ENCODE assay signal across 1 cellular context in genomic region chr10:78973901-78974408, GRCh38.
TF ChIP-seq lines count a peak whose summit lies in the region.

No MANE protein-coding gene starts in this region.

TF ChIP-seq in K562, 482 proteins besides CTCF, POLR2A, EP300 and RAD21 (continued from another document):
- TF ChIP-seq, protein P1, sequence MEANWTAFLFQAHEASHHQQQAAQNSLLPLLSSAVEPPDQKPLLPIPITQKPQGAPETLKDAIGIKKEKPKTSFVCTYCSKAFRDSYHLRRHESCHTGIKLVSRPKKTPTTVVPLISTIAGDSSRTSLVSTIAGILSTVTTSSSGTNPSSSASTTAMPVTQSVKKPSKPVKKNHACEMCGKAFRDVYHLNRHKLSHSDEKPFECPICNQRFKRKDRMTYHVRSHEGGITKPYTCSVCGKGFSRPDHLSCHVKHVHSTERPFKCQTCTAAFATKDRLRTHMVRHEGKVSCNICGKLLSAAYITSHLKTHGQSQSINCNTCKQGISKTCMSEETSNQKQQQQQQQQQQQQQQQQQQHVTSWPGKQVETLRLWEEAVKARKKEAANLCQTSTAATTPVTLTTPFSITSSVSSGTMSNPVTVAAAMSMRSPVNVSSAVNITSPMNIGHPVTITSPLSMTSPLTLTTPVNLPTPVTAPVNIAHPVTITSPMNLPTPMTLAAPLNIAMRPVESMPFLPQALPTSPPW (CRISPR knock-in tag; IDR thresholded peaks at IDR 0.05) = peak; percentile 88
- TF ChIP-seq, protein P2, sequence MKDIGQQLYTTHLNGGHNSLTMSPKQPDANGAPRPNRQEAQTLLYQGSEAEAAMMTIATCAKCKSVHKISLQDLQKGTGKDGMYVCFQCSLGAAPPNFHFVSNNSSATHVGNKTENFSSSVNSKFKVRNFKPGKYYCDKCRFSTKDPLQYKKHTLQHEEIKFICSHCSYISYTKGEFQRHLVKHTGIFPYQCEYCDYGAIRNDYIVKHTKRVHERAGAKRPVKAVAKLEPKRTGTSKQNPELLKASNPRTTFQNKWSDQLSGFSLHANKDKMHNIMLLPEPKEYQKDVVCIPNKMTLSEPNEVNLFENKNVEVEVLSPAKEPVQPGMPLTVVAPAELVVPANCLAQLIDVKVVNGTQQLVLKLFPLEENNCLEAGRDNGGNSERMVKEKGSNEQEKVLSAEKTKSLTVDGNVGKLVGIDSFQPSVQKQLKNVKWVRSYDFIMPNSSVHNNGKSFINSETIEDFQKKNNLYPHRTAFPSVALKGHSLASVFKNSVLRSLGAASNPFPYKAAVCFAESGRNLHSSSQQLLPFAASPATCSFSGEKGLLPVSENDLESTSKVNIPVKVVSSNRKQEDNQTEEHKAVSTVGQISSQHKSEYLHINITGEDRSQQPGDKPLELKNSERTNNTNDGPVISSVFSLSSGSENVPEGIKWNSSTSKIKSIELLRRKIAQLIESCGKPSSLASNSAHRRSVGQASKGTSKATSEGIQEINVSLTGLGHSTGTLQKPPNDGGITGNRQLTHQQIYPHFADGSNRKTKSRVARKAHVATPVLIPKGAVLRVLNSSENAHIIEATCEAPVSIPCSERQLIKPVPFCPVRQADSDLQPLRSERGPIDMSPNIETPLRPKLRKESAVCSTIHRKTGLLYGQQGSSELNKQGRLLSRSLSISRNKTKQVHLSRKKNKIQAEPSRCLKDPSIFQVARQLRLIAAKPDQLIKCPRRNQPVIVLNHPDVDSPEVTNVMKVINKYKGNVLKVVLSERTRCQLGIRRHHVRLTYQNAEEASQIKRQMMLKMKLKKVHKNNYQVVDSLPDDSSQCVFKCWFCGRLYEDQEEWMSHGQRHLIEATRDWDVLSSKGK (CRISPR knock-in tag; IDR thresholded peaks at IDR 0.05) = no peak
- TF ChIP-seq YY1 (IDR thresholded peaks at IDR 0.05; ENCODE audit: borderline replicate concordance in 1 of 3, control insufficient read depth in 1 of 3, extremely low read depth in 1 of 3, insufficient read depth in 3 of 3, insufficient read length in 1 of 3, insufficient replicate concordance in 2 of 3, low read depth in 1 of 3, low read length in 2 of 3) (peak in 1 of 3 experiments; percentile 59), ZNF395 (CRISPR knock-in tag; IDR thresholded peaks at IDR 0.05) (peak; percentile 35; the same call in 1 of the 2 replicates), ZNF263 (CRISPR knock-in tag; IDR thresholded peaks at IDR 0.05; ENCODE audit: borderline replicate concordance) (0 out of 2 replicates have a peak, but pooled peaks have one; percentile 19), ZBTB7A (IDR thresholded peaks at IDR 0.05; ENCODE audit: borderline replicate concordance, control insufficient read depth, low read depth, low read length) (peak; percentile 51; the same call in 1 of the 2 replicates), SMARCA5 (IDR thresholded peaks at IDR 0.05) (no peak), ZNF584 (CRISPR knock-in tag; IDR thresholded peaks at IDR 0.05; ENCODE audit: low read depth) (peak; percentile 11; the same call in 1 of the 2 replicates), ZNF445 (CRISPR knock-in tag; IDR thresholded peaks at IDR 0.05; ENCODE audit: low read depth) (no peak), GTF2E2 (tag; IDR thresholded peaks at IDR 0.05) (peak; percentile 80), SIRT6 (IDR thresholded peaks at IDR 0.05; ENCODE audit: low read depth, low read length) (no peak), PHF8 (IDR thresholded peaks at IDR 0.05; ENCODE audit: borderline replicate concordance, low read length) (peak; percentile 22; the same call in 1 of the 2 replicates)
- TF ChIP-seq, protein P3, sequence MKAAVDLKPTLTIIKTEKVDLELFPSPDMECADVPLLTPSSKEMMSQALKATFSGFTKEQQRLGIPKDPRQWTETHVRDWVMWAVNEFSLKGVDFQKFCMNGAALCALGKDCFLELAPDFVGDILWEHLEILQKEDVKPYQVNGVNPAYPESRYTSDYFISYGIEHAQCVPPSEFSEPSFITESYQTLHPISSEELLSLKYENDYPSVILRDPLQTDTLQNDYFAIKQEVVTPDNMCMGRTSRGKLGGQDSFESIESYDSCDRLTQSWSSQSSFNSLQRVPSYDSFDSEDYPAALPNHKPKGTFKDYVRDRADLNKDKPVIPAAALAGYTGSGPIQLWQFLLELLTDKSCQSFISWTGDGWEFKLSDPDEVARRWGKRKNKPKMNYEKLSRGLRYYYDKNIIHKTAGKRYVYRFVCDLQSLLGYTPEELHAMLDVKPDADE (conservative IDR thresholded peaks at IDR 0.05; ENCODE audit: control insufficient read depth, low read depth, low read length) = 0 out of 2 replicates have a peak, but pooled peaks have one; percentile 23
